In genomic region chr4:183830438-183830985, GRCh38 we compare ENCODE assay signal across 16 cellular contexts.
DNase-seq lines count a peak whose midpoint lies in the region; ATAC-seq and TF ChIP-seq lines count a peak whose summit lies in the region.
"Had no signal": no experiment of that assay in that cellular context is flagged by ENCODE, and none has a peak within 500 bp of the region (broad histone marks: within the 10 kb centered on the region; RNA-seq: fewer than 3 reads in every experiment).

No MANE protein-coding gene starts in this region.

- H3K4me2 ChIP-seq in OCI-LY7 (ENCODE audit: low read length), result no peak overlapping the region

- WGBS in heart left ventricle, 4 donors, result 18 to 32% (median 22%) methylated on average over 2 of the region's 2 CpGs
- 30 to 51% (median 41%) methylated on average over 2 of the region's 2 CpGs for WGBS in stomach, 5 donors
- WGBS in suprapubic skin, result 32% methylated on average over 2 of the region's 2 CpGs

- H3K27ac Mint-ChIP-seq in progenitor cell of endocrine pancreas, result peak overlapping the region; percentile 80
- H3K27ac Mint-ChIP-seq: activated B cell treated with CpG ODN at 0.5 μM for 24 hours; activated naive CD4-positive, alpha-beta T cell treated with anti-CD3 and anti-CD28 coated beads, Interleukin-2, amount 50 U/mL, for 24 hours; stimulated activated naive CD8-positive, alpha-beta T cell treated with anti-CD3 and anti-CD28 coated beads, Interleukin-15, amount 100 ng/mL, for 72 hours had no signal

- intact Hi-C loops in heart left ventricle (cut with DNase I), result loop anchor here in 4 of 10 donors (2.0 to 10.0 kb wide), 4 partner anchors 33 to 154 kb away; no protein-coding TSS in a partner anchor
- intact Hi-C loops in stomach (cut with DNase I; ENCODE audit: low total_unique reads), result no loop called here
- intact Hi-C loops in OCI-LY7 (cut with micrococcal nuclease; ENCODE audit: unreplicated experiment), result no loop called here

- H4K20me1 ChIP-seq in OCI-LY7 (ENCODE audit: insufficient read depth, low read length), result no peaks in the 10 kb centered on the region

- POLR2A ChIA-PET in OCI-LY7 (lab: Charles Lee), result interaction anchor here (0.5 to 0.7 kb wide), 3 partner anchors 18 to 164 kb away, joined by 3 to 5 read pairs (median 4); no protein-coding TSS in a partner anchor

- H3K79me2 ChIP-seq in OCI-LY7 (ENCODE audit: insufficient read depth, low read depth, low read length), result no peaks in the 10 kb centered on the region

- peaks cover 27% of the 10 kb centered on the region for H3K4me1 Mint-ChIP-seq in progenitor cell of endocrine pancreas (ENCODE audit: low read depth)

- peaks cover 0 to 55% (median 23%) of the 10 kb centered on the region in 12 donors for H3K4me1 ChIP-seq in heart left ventricle
- peaks cover 7 to 30% (median 16%) of the 10 kb centered on the region in 4 donors for H3K4me1 ChIP-seq in stomach
- H3K4me1 ChIP-seq in OCI-LY7 (ENCODE audit: insufficient read depth, low read length, poor library complexity, severe bottlenecking), result no peaks in the 10 kb centered on the region
- H3K4me1 ChIP-seq in suprapubic skin, result peaks cover 47% of the 10 kb centered on the region

- no peak overlapping the region for H2AFZ ChIP-seq in OCI-LY7 (ENCODE audit: low read length)

- CTCF ChIA-PET in OCI-LY7 (lab: Charles Lee; ENCODE audit: unreplicated experiment), result no interaction called here

- H3K9me3 ChIP-seq in heart left ventricle (no peaks in the 10 kb centered on the region), stomach (no peaks in the 10 kb centered on the region), OCI-LY7 (ENCODE audit: low read length) (no peaks in the 10 kb centered on the region), suprapubic skin (no peaks in the 10 kb centered on the region)

- peaks cover 5% of the 10 kb centered on the region for H3K36me3 Mint-ChIP-seq in progenitor cell of endocrine pancreas (ENCODE audit: insufficient read depth)
- H3K36me3 Mint-ChIP-seq: activated naive CD4-positive, alpha-beta T cell treated with anti-CD3 and anti-CD28 coated beads, Interleukin-2, amount 50 U/mL, for 24 hours; T-cell had no signal

- H3K9me3 Mint-ChIP-seq in progenitor cell of endocrine pancreas (ENCODE audit: low read depth), result no peaks in the 10 kb centered on the region
- H3K9me3 Mint-ChIP-seq: activated B cell treated with CpG ODN at 0.5 μM for 24 hours; activated naive CD4-positive, alpha-beta T cell treated with anti-CD3 and anti-CD28 coated beads, Interleukin-2, amount 50 U/mL, for 24 hours; stimulated activated naive CD8-positive, alpha-beta T cell treated with anti-CD3 and anti-CD28 coated beads, Interleukin-15, amount 100 ng/mL, for 72 hours; T-cell had no signal

- H3K27ac ChIP-seq in HL-60 (replicated peaks), result peak overlapping the region; percentile 71
- H3K27ac ChIP-seq in heart left ventricle, result peak overlapping the region in 10 of 12 donors; percentile 8 to 69 (median 44)
- peak overlapping the region in 1 of 5 donors; percentile 39 for H3K27ac ChIP-seq in stomach
- H3K27ac ChIP-seq in OCI-LY7 (ENCODE audit: low read depth, low read length, poor library complexity, severe bottlenecking), result no peak overlapping the region
- no peak overlapping the region for H3K27ac ChIP-seq in suprapubic skin

- H3K36me3 ChIP-seq in heart left ventricle (no peaks in the 10 kb centered on the region), stomach (no peaks in the 10 kb centered on the region), OCI-LY7 (ENCODE audit: insufficient read depth, low read length) (no peaks in the 10 kb centered on the region), suprapubic skin (no peaks in the 10 kb centered on the region)

- H3K9me2 ChIP-seq in OCI-LY7 (ENCODE audit: insufficient read depth, low read length), result no peaks in the 10 kb centered on the region

- peak overlapping the region; percentile 36 for H3K4me3 Mint-ChIP-seq in progenitor cell of endocrine pancreas (ENCODE audit: low read depth)
- H3K4me3 Mint-ChIP-seq: activated B cell treated with CpG ODN at 0.5 μM for 24 hours; activated naive CD4-positive, alpha-beta T cell treated with anti-CD3 and anti-CD28 coated beads, Interleukin-2, amount 50 U/mL, for 24 hours; stimulated activated naive CD8-positive, alpha-beta T cell treated with anti-CD3 and anti-CD28 coated beads, Interleukin-15, amount 100 ng/mL, for 72 hours; T-cell had no signal

- TF ChIP-seq CTCF in HL-60 (IDR thresholded peaks at IDR 0.05; ENCODE audit: insufficient read depth, low read length) (no peak), heart left ventricle (IDR thresholded peaks at IDR 0.05) (no peak), progenitor cell of endocrine pancreas (IDR thresholded peaks at IDR 0.05; ENCODE audit: unreplicated experiment) (no peak), stomach (IDR thresholded peaks at IDR 0.05) (no peak), OCI-LY7 (conservative IDR thresholded peaks at IDR 0.05; ENCODE audit: low read length) (no peak), suprapubic skin (IDR thresholded peaks at IDR 0.05) (no peak)

- TF ChIP-seq POLR2A in heart left ventricle (IDR thresholded peaks at IDR 0.05) (no peak), stomach (IDR thresholded peaks at IDR 0.05) (no peak), suprapubic skin (IDR thresholded peaks at IDR 0.05) (no peak)

- H3K27me3 ChIP-seq in HL-60 (ENCODE audit: insufficient read depth, poor library complexity, severe bottlenecking) (no peaks in the 10 kb centered on the region), heart left ventricle (no peaks in the 10 kb centered on the region), stomach (no peaks in the 10 kb centered on the region), suprapubic skin (no peaks in the 10 kb centered on the region)

- ATAC-seq in heart left ventricle, result peak in 3 of 4 donors; percentile 21 to 38 (median 23)
- ATAC-seq: stimulated activated naive CD8-positive, alpha-beta T cell treated with anti-CD3 and anti-CD28 coated beads, Interleukin-15, amount 100 ng/mL, for 72 hours; T-cell had no signal

- DNase-seq in HL-60 (ENCODE audit: low read depth in 1 of 2, low spot score in 1 of 2), result peak; percentile 27 to 46
- peak; percentile 72 for DNase-seq in SK-MEL-5 (ENCODE audit: low read depth, low spot score)
- no peak for DNase-seq in heart left ventricle
- DNase-seq in progenitor cell of endocrine pancreas (ENCODE audit: low spot score, unreplicated experiment), result no peak
- no peak for DNase-seq in stomach
- DNase-seq in AG20443 (ENCODE audit: low spot score), result no peak
- no peak for DNase-seq in OCI-LY7 (ENCODE audit: low spot score)
- no peak for DNase-seq in suprapubic skin (ENCODE audit: low spot score in 2 of 2)
- DNase-seq: activated B cell treated with CpG ODN at 0.5 μM for 24 hours; KBM-7; mesendoderm; NCI-H146; NCI-H510A treated with DMSO at 0.1 percent for 48 hours; stimulated activated naive CD8-positive, alpha-beta T cell treated with anti-CD3 and anti-CD28 coated beads, Interleukin-15, amount 100 ng/mL, for 72 hours; T-cell had no signal

- no peak overlapping the region for H3K4me3 ChIP-seq in HL-60 (replicated peaks; ENCODE audit: insufficient read depth, low read length)
- no peak overlapping the region for H3K4me3 ChIP-seq in heart left ventricle
- H3K4me3 ChIP-seq in stomach, result no peak overlapping the region
- H3K4me3 ChIP-seq in OCI-LY7 (ENCODE audit: low read depth, low read length, poor library complexity, severe bottlenecking), result no peak overlapping the region
- H3K4me3 ChIP-seq in suprapubic skin, result no peak overlapping the region

- in situ Hi-C loops in SK-MEL-5 (cut with HindIII; ENCODE audit: low pct_unique_long_range_greater_than_20kb, low sequenced_read_pairs), result no loop called here

- no TSS peak for BruUV-seq in OCI-LY7 (replicated peaks; lab: Mats Ljungman, UMichigan)

- no peak for TF ChIP-seq EP300 in stomach (IDR thresholded peaks at IDR 0.05)
- TF ChIP-seq EP300 in suprapubic skin (IDR thresholded peaks at IDR 0.05), result no peak

- H3K27me3 Mint-ChIP-seq in progenitor cell of endocrine pancreas, result no peaks in the 10 kb centered on the region
- H3K27me3 Mint-ChIP-seq: activated naive CD4-positive, alpha-beta T cell treated with anti-CD3 and anti-CD28 coated beads, Interleukin-2, amount 50 U/mL, for 24 hours; stimulated activated naive CD8-positive, alpha-beta T cell treated with anti-CD3 and anti-CD28 coated beads, Interleukin-15, amount 100 ng/mL, for 72 hours; T-cell had no signal

Comparison
In these comparisons a context has a peak if more than half of its experiments do, and no peak if none do; other contexts are left out.
1. DNase-seq: peak in HL-60 (2 of 2) and SK-MEL-5 (single experiment); none in heart left ventricle (0 of 5), progenitor cell of endocrine pancreas (single experiment), stomach (single experiment), AG20443 (single experiment), OCI-LY7 (single experiment) and suprapubic skin (0 of 2).
2. H3K27ac ChIP-seq: peak in HL-60 (single experiment) and heart left ventricle (10 of 12); none in OCI-LY7 (single experiment) and suprapubic skin (single experiment).